Comparison of ENCODE assay signal across 8 cellular contexts in genomic region chr13:78022164-78022877, GRCh38.
A peak's percentile ranks its signal among the peaks of the same experiment; 100 is the strongest.
DNase-seq lines count a peak whose midpoint lies in the region; ATAC-seq, FAIRE-seq and TF ChIP-seq lines count a peak whose summit lies in the region.

No MANE protein-coding gene starts in this region.

- H3K4me3 Mint-ChIP-seq in CD4-positive, alpha-beta T cell: no peak overlapping the region
- H3K4me3 Mint-ChIP-seq in naive thymus-derived CD4-positive, alpha-beta T cell: peak overlapping the region in 7 of 10 donors; percentile 1 to 69 (median 5)

- no peak for TF ChIP-seq CTCF in CD4-positive, alpha-beta T cell (IDR thresholded peaks at IDR 0.05)
- TF ChIP-seq CTCF in GM12878 (IDR thresholded peaks at IDR 0.05 in 2 of 3, conservative IDR thresholded peaks at IDR 0.05 in 1 of 3; ENCODE audit: control insufficient read depth in 2 of 3, extremely low read depth in 1 of 3, insufficient read depth in 1 of 3, low read depth in 3 of 3, low read length in 3 of 3): no peak

- TF ChIP-seq EP300 in GM12878 (IDR thresholded peaks at IDR 0.05; ENCODE audit: borderline replicate concordance in 1 of 2, control insufficient read depth in 1 of 2, low read depth in 2 of 2, low read length in 2 of 2): peak; percentile 91 to 99; a peak in 3 of 4 replicates

- no peaks in the 10 kb centered on the region for H4K20me1 ChIP-seq in GM12878 (ENCODE audit: control insufficient read depth, insufficient read depth)

- POLR2A ChIA-PET in CD4-positive, alpha-beta T cell (lab: Charles Lee): no interaction called here
- POLR2A ChIA-PET in GM12878 (lab: Charles Lee): no interaction called here
- POLR2A ChIA-PET in naive thymus-derived CD4-positive, alpha-beta T cell (lab: Charles Lee): no interaction called here

- H3K27ac Mint-ChIP-seq in CD4-positive, alpha-beta T cell: peak overlapping the region; percentile 22
- H3K27ac Mint-ChIP-seq in naive thymus-derived CD4-positive, alpha-beta T cell: peak overlapping the region; percentile 0 to 86 (median 35)

- no peak overlapping the region for H3K9ac ChIP-seq in GM12878 (ENCODE audit: control insufficient read depth, insufficient read depth, low read length)

- CTCF ChIA-PET in CD4-positive, alpha-beta T cell (lab: Charles Lee): no interaction called here
- CTCF ChIA-PET in GM12878 (lab: Yijun Ruan, JAX): interaction anchor here (0.6 to 1.1 kb wide), 2 partner anchors 10 to 77 kb away, joined by 3 read pairs; no protein-coding TSS in a partner anchor
- CTCF ChIA-PET in naive thymus-derived CD4-positive, alpha-beta T cell (lab: Charles Lee): no interaction called here

- H3K27me3 Mint-ChIP-seq in CD4-positive, alpha-beta T cell: no peaks in the 10 kb centered on the region
- H3K27me3 Mint-ChIP-seq in naive thymus-derived CD4-positive, alpha-beta T cell: peaks cover 0 to 16% (median 3%) of the 10 kb centered on the region in 5 donors

- SMC1A ChIA-PET in GM12878 (lab: Charles Lee; ENCODE audit: uncharacterized antibody, unreplicated experiment): interaction anchor here (0.7 to 1.6 kb wide), 7 partner anchors 10 to 1403 kb away, joined by 3 to 5 read pairs (median 3); no protein-coding TSS in a partner anchor

- H3K4me2 ChIP-seq in GM12878 (ENCODE audit: control insufficient read depth, insufficient read depth): peak overlapping the region; percentile 50; the same call in 1 of the 2 replicates

- RAD21 ChIA-PET in GM12878 (lab: Charles Lee; ENCODE audit: unreplicated experiment): interaction anchor here (0.8 to 1.1 kb wide), 3 partner anchors 8 to 99 kb away, joined by 3 to 4 read pairs (median 4); no protein-coding TSS in a partner anchor

- intact Hi-C loops in CD4-positive, alpha-beta T cell (cut with DNase I, micrococcal nuclease): no loop called here
- intact Hi-C loops in GM12878 (cut with micrococcal nuclease; ENCODE audit: unreplicated experiment): loop anchor here (5.0 kb wide), 1 partner anchor 95 kb away; no protein-coding TSS in a partner anchor
- intact Hi-C loops in naive thymus-derived CD4-positive, alpha-beta T cell (cut with micrococcal nuclease): loop anchor here (2.0 to 5.0 kb wide), 3 partner anchors 325 to 1384 kb away; partner anchors contain the start of genes OBI1 (in 1 of the 2), RBM26 (in 1 of the 2) and SLAIN1 (in 1 of the 2)

- H3K79me2 ChIP-seq in GM12878 (ENCODE audit: control insufficient read depth, insufficient read depth, low read length): no peaks in the 10 kb centered on the region

- in situ Hi-C loops in GM12878 (cut with MboI): no loop called here

- ATAC-seq in CD4-positive, alpha-beta T cell (ENCODE audit: poor library complexity): peak; percentile 86
- peak; percentile 100 for ATAC-seq in GM19438 (IDR thresholded peaks at IDR 0.05; ENCODE audit: low read depth, unreplicated experiment)
- peak; percentile 100 for ATAC-seq in HG03378 (IDR thresholded peaks at IDR 0.05; ENCODE audit: unreplicated experiment)
- peak; percentile 100 for ATAC-seq in GM12878
- peak; percentile 94 for ATAC-seq in naive thymus-derived CD4-positive, alpha-beta T cell

- no peaks in the 10 kb centered on the region for H3K36me3 Mint-ChIP-seq in CD4-positive, alpha-beta T cell (ENCODE audit: low read depth)
- H3K36me3 Mint-ChIP-seq in naive thymus-derived CD4-positive, alpha-beta T cell: peaks cover 0 to 4% (median 0%) of the 10 kb centered on the region in 5 donors

- WGBS in GM12878 (ENCODE audit: insufficient coverage, insufficient replicate concordance, low lambda C conversion rate, missing lambda C conversion rate): 14% methylated on average over 2 of the region's 2 CpGs

- no peak for TF ChIP-seq POLR2A in GM12878 (IDR thresholded peaks at IDR 0.05; ENCODE audit: low read depth, low read length)

- H3K4me1 Mint-ChIP-seq in CD4-positive, alpha-beta T cell (ENCODE audit: low read depth): peaks cover 10% of the 10 kb centered on the region
- peaks cover 6 to 16% (median 11%) of the 10 kb centered on the region in 7 donors for H3K4me1 Mint-ChIP-seq in naive thymus-derived CD4-positive, alpha-beta T cell

- BruUV-seq in GM12878 (replicated peaks; lab: Mats Ljungman, UMichigan): no TSS peak

- peak; percentile 94 for FAIRE-seq in GM12878 (lab: Jason Lieb, UNC)

- H3K9me3 ChIP-seq in CD4-positive, alpha-beta T cell (ENCODE audit: control insufficient read depth, low read length): no peaks in the 10 kb centered on the region
- H3K9me3 ChIP-seq in GM12878 (replicated peaks; ENCODE audit: control insufficient read depth, insufficient read depth, low read length): peaks cover 2% of the 10 kb centered on the region; the same call in 1 of the 3 replicates
- H3K9me3 ChIP-seq in naive thymus-derived CD4-positive, alpha-beta T cell (ENCODE audit: control insufficient read depth in 2 of 3, low read length in 3 of 3): no peaks in the 10 kb centered on the region

- H3K4me1 ChIP-seq in GM12878 (ENCODE audit: control insufficient read depth, insufficient read depth, low read length): peaks cover 3% of the 10 kb centered on the region; the same call in 1 of the 2 replicates
- peaks cover 0 to 7% of the 10 kb centered on the region in 2 donors for H3K4me1 ChIP-seq in naive thymus-derived CD4-positive, alpha-beta T cell (ENCODE audit: control insufficient read depth in 2 of 2, insufficient read depth in 2 of 2, low read length in 2 of 2)

- no peaks in the 10 kb centered on the region for H3K27me3 ChIP-seq in CD4-positive, alpha-beta T cell (ENCODE audit: control insufficient read depth, insufficient read depth, low read length)
- H3K27me3 ChIP-seq in GM12878 (replicated peaks in 1 of 2; ENCODE audit: control insufficient read depth in 2 of 2, insufficient read depth in 2 of 2, low read length in 1 of 2): no peaks in the 10 kb centered on the region
- H3K27me3 ChIP-seq in naive thymus-derived CD4-positive, alpha-beta T cell (ENCODE audit: control insufficient read depth in 2 of 2, insufficient read depth in 2 of 2, low read length in 2 of 2): no peaks in the 10 kb centered on the region

- no peaks in the 10 kb centered on the region for H3K36me3 ChIP-seq in GM12878 (ENCODE audit: control insufficient read depth in 2 of 2, insufficient read depth in 2 of 2, low read length in 1 of 2)
- no peaks in the 10 kb centered on the region for H3K36me3 ChIP-seq in naive thymus-derived CD4-positive, alpha-beta T cell (ENCODE audit: control insufficient read depth in 2 of 3, insufficient read depth in 3 of 3, low read length in 3 of 3)

- DNase-seq in CD4-positive, alpha-beta T cell: peak in 7 of 10 experiments; percentile 0 to 16 (median 3)
- peak; percentile 79 for DNase-seq in SKM-1 treated with dmso at 0.1 percent for 144 hours (lab: John Stamatoyannopoulos, UW; ENCODE audit: unreplicated experiment)
- DNase-seq in GM12878 (ENCODE audit: low read depth, low spot score): peak; percentile 90
- DNase-seq in naive thymus-derived CD4-positive, alpha-beta T cell: peak in 8 of 9 donors; percentile 9 to 54 (median 34)
- no peak for DNase-seq in NCI-H510A treated with DMSO at 0.1 percent for 48 hours (lab: John Stamatoyannopoulos, UW)
- DNase-seq in dedifferentiated amniotic fluid mesenchymal stem cell (ENCODE audit: extremely low spot score): no peak

- TF ChIP-seq RAD21 in GM12878 (IDR thresholded peaks at IDR 0.05; ENCODE audit: insufficient read depth, low read depth, low read length): no peak

- no peak overlapping the region for H2AFZ ChIP-seq in GM12878 (ENCODE audit: control insufficient read depth, low read depth, low read length)

- no peak overlapping the region for H3K4me3 ChIP-seq in GM12878
- no peak overlapping the region for H3K4me3 ChIP-seq in naive thymus-derived CD4-positive, alpha-beta T cell (ENCODE audit: low read length)

- H3K9me3 Mint-ChIP-seq in CD4-positive, alpha-beta T cell: no peaks in the 10 kb centered on the region
- peaks cover 0 to 16% (median 0%) of the 10 kb centered on the region in 11 donors for H3K9me3 Mint-ChIP-seq in naive thymus-derived CD4-positive, alpha-beta T cell

- H3K27ac ChIP-seq in CD4-positive, alpha-beta T cell (ENCODE audit: low read depth, low read length): no peak overlapping the region
- peak overlapping the region; percentile 31; the same call in 1 of the 2 replicates for H3K27ac ChIP-seq in GM12878 (ENCODE audit: control insufficient read depth, insufficient read depth)
- no peak overlapping the region for H3K27ac ChIP-seq in naive thymus-derived CD4-positive, alpha-beta T cell (ENCODE audit: low read depth, low read length)

TF ChIP-seq in GM12878, 131 proteins besides CTCF, POLR2A, EP300 and RAD21 (continues in another document):
- TF ChIP-seq NR2C2 (IDR thresholded peaks at IDR 0.05; ENCODE audit: borderline replicate concordance, control insufficient read depth, insufficient read length, low read depth) (no peak), SRF (IDR thresholded peaks at IDR 0.05; ENCODE audit: low read depth in 2 of 2, low read length in 2 of 2) (peak in 1 of 2 experiments; percentile 62; a peak in 2 of 4 replicates), RAD51 (IDR thresholded peaks at IDR 0.05) (peak; percentile 83), SP1 (IDR thresholded peaks at IDR 0.05; ENCODE audit: low read depth, low read length) (peak; percentile 23), USF1 (IDR thresholded peaks at IDR 0.05; ENCODE audit: borderline replicate concordance, extremely low read length, insufficient read depth, low read depth, low read length) (peak; percentile 7), ZBED1 (IDR thresholded peaks at IDR 0.05; ENCODE audit: borderline replicate concordance) (peak; percentile 72; the same call in 1 of the 2 replicates), GABPA (IDR thresholded peaks at IDR 0.05; ENCODE audit: low read depth) (peak; percentile 74), HDAC2 (IDR thresholded peaks at IDR 0.05) (no peak), SIN3A (IDR thresholded peaks at IDR 0.05; ENCODE audit: low read depth, low read length) (no peak), MEF2A (IDR thresholded peaks at IDR 0.05; ENCODE audit: insufficient read depth, low read depth, low read length) (0 out of 2 replicates have a peak, but pooled peaks have one; percentile 58)
- TF ChIP-seq, protein P1, sequence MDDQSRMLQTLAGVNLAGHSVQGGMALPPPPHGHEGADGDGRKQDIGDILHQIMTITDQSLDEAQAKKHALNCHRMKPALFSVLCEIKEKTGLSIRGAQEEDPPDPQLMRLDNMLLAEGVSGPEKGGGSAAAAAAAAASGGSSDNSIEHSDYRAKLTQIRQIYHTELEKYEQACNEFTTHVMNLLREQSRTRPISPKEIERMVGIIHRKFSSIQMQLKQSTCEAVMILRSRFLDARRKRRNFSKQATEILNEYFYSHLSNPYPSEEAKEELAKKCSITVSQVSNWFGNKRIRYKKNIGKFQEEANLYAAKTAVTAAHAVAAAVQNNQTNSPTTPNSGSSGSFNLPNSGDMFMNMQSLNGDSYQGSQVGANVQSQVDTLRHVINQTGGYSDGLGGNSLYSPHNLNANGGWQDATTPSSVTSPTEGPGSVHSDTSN (IDR thresholded peaks at IDR 0.05; ENCODE audit: insufficient replicate concordance, low read depth, low read length): peak; percentile 73

Comparison
In these comparisons a context has a peak if more than half of its experiments do, and no peak if none do; other contexts are left out.
1. DNase-seq: peak in CD4-positive, alpha-beta T cell (7 of 10), SKM-1 treated with dmso at 0.1 percent for 144 hours (single experiment), GM12878 (single experiment) and naive thymus-derived CD4-positive, alpha-beta T cell (8 of 9); none in NCI-H510A treated with DMSO at 0.1 percent for 48 hours (single experiment) and dedifferentiated amniotic fluid mesenchymal stem cell (single experiment).
2. intact Hi-C loops: an anchor here in GM12878 (5.0 kb wide) and naive thymus-derived CD4-positive, alpha-beta T cell (2.0 to 5.0 kb wide); none called in CD4-positive, alpha-beta T cell.
3. Peak in every context shown above with its lines, with median percentiles within 50 percentile points of each other: ATAC-seq.